1 cellular context compared by ENCODE assay signal in the genomic region with DNA sequence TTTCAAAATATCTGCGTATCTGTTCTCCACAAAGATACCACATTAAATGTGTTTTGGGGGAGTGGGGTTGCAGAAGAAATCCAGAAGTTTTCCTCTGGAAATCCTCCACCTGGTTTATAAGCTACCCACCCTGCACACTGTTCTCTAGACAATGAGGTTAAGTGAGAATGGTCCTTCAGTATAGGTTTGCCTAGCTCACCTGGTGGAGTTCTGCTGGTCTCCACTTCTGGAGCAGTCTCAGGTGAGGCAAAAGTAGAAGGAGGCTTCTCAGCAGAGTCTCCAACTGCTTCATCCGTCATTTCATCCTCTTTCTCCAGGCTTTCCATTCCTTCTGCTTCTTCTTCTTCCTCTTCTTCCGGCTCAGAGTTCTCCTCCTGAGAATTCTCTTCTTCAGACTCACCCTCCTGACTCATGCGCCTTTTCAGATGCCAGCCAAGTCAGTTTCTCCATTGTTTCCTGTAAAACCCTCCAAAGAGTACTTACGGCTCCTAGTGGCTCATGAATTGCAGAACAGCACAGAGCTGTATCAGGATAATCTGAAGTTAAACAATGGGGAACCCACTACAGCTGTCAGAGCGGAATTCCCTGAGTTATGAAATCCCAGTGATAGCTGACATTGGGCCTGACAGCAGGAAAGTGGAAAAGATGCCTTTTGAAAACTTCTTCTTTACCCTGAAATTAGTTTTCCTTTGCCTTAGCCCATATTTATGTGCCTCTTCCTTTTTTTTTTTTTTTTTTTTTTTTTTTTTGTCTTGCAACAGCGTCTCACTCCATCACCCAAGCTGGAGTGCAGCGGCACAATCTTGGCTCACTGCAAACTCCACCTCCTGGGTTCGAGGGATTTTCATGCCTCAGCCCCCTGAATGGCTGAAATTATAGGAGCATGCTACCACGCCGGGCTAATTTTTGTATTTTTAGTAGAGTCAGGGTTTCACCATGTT.
TF ChIP-seq lines count a peak whose summit lies in the region.

No MANE protein-coding gene starts in this region.

TF ChIP-seq in GM23338, 12 proteins besides CTCF, POLR2A, EP300 and RAD21 (continued from another document):
- TF ChIP-seq, protein P1, sequence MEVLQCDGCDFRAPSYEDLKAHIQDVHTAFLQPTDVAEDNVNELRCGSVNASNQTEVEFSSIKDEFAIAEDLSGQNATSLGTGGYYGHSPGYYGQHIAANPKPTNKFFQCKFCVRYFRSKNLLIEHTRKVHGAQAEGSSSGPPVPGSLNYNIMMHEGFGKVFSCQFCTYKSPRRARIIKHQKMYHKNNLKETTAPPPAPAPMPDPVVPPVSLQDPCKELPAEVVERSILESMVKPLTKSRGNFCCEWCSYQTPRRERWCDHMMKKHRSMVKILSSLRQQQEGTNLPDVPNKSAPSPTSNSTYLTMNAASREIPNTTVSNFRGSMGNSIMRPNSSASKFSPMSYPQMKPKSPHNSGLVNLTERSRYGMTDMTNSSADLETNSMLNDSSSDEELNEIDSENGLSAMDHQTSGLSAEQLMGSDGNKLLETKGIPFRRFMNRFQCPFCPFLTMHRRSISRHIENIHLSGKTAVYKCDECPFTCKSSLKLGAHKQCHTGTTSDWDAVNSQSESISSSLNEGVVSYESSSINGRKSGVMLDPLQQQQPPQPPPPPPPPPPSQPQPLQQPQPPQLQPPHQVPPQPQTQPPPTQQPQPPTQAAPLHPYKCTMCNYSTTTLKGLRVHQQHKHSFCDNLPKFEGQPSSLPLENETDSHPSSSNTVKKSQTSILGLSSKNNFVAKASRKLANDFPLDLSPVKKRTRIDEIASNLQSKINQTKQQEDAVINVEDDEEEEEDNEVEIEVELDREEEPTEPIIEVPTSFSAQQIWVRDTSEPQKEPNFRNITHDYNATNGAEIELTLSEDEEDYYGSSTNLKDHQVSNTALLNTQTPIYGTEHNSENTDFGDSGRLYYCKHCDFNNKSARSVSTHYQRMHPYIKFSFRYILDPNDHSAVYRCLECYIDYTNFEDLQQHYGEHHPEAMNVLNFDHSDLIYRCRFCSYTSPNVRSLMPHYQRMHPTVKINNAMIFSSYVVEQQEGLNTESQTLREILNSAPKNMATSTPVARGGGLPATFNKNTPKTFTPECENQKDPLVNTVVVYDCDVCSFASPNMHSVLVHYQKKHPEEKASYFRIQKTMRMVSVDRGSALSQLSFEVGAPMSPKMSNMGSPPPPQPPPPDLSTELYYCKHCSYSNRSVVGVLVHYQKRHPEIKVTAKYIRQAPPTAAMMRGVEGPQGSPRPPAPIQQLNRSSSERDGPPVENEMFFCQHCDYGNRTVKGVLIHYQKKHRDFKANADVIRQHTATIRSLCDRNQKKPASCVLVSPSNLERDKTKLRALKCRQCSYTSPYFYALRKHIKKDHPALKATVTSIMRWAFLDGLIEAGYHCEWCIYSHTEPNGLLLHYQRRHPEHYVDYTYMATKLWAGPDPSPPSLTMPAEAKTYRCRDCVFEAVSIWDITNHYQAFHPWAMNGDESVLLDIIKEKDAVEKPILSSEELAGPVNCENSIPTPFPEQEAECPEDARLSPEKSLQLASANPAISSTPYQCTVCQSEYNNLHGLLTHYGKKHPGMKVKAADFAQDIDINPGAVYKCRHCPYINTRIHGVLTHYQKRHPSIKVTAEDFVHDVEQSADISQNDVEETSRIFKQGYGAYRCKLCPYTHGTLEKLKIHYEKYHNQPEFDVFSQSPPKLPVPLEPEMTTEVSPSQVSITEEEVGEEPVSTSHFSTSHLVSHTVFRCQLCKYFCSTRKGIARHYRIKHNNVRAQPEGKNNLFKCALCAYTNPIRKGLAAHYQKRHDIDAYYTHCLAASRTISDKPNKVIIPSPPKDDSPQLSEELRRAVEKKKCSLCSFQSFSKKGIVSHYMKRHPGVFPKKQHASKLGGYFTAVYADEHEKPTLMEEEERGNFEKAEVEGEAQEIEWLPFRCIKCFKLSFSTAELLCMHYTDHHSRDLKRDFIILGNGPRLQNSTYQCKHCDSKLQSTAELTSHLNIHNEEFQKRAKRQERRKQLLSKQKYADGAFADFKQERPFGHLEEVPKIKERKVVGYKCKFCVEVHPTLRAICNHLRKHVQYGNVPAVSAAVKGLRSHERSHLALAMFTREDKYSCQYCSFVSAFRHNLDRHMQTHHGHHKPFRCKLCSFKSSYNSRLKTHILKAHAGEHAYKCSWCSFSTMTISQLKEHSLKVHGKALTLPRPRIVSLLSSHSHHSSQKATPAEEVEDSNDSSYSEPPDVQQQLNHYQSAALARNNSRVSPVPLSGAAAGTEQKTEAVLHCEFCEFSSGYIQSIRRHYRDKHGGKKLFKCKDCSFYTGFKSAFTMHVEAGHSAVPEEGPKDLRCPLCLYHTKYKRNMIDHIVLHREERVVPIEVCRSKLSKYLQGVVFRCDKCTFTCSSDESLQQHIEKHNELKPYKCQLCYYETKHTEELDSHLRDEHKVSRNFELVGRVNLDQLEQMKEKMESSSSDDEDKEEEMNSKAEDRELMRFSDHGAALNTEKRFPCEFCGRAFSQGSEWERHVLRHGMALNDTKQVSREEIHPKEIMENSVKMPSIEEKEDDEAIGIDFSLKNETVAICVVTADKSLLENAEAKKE (CRISPR knock-in tag; IDR thresholded peaks at IDR 0.05), result no peak
- TF ChIP-seq EZH2 (IDR thresholded peaks at IDR 0.05; ENCODE audit: low read depth, unreplicated experiment) (no peak), ZNF331 (CRISPR knock-in tag; IDR thresholded peaks at IDR 0.05; ENCODE audit: low read depth) (no peak), JUNB (IDR thresholded peaks at IDR 0.05; ENCODE audit: unreplicated experiment) (no peak), ZNF114 (CRISPR knock-in tag; IDR thresholded peaks at IDR 0.05) (no peak), POLR2AphosphoS5 (IDR thresholded peaks at IDR 0.05; ENCODE audit: low read depth) (no peak), CREB1 (CRISPR knock-in tag; IDR thresholded peaks at IDR 0.05; ENCODE audit: low read depth) (no peak)
- TF ChIP-seq, protein P2, sequence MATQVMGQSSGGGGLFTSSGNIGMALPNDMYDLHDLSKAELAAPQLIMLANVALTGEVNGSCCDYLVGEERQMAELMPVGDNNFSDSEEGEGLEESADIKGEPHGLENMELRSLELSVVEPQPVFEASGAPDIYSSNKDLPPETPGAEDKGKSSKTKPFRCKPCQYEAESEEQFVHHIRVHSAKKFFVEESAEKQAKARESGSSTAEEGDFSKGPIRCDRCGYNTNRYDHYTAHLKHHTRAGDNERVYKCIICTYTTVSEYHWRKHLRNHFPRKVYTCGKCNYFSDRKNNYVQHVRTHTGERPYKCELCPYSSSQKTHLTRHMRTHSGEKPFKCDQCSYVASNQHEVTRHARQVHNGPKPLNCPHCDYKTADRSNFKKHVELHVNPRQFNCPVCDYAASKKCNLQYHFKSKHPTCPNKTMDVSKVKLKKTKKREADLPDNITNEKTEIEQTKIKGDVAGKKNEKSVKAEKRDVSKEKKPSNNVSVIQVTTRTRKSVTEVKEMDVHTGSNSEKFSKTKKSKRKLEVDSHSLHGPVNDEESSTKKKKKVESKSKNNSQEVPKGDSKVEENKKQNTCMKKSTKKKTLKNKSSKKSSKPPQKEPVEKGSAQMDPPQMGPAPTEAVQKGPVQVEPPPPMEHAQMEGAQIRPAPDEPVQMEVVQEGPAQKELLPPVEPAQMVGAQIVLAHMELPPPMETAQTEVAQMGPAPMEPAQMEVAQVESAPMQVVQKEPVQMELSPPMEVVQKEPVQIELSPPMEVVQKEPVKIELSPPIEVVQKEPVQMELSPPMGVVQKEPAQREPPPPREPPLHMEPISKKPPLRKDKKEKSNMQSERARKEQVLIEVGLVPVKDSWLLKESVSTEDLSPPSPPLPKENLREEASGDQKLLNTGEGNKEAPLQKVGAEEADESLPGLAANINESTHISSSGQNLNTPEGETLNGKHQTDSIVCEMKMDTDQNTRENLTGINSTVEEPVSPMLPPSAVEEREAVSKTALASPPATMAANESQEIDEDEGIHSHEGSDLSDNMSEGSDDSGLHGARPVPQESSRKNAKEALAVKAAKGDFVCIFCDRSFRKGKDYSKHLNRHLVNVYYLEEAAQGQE (IDR thresholded peaks at IDR 0.05; ENCODE audit: unreplicated experiment), result no peak
- TF ChIP-seq, protein P3, sequence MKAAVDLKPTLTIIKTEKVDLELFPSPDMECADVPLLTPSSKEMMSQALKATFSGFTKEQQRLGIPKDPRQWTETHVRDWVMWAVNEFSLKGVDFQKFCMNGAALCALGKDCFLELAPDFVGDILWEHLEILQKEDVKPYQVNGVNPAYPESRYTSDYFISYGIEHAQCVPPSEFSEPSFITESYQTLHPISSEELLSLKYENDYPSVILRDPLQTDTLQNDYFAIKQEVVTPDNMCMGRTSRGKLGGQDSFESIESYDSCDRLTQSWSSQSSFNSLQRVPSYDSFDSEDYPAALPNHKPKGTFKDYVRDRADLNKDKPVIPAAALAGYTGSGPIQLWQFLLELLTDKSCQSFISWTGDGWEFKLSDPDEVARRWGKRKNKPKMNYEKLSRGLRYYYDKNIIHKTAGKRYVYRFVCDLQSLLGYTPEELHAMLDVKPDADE (IDR thresholded peaks at IDR 0.05), result no peak
